In the genomic region with DNA sequence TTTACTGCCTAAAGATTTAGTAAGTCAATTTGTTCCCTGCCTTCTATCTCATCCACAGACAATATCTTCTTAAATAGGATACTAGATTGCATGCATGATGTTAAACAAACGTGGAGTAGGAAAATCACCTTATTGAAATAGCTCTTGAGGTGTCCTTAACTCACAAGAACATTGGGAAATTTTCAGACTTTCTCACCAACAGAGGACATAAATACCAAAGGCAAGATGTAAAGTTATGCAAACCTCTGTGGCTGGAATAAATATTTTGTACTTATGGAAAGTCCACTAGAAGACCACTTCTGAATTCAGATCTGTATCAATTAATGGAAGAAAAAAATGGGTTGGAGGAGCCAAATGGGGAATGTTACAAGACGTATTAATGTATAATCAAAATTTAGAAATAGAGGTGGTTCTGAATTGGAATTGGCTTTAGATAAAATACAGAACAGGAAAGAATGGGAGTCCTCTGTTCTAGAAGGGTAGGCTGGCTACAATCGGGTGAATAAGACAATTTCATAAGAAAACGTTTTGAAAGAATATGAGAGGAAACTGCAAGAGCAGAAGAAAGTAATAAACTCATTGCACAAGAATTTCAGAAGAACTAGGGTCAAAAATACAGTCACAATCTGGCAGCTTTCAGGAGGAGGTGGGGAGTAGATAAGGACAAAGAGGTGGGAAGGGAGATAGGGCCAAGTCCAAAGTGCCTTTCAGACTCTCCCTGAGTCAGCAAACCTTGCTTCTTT, we compare ENCODE assay signal across 16 cellular contexts.
A peak's percentile ranks its signal among the peaks of the same experiment; 100 is the strongest.
DNase-seq lines count a peak whose midpoint lies in the region; ATAC-seq and TF ChIP-seq lines count a peak whose summit lies in the region.
"Had no signal": no experiment of that assay in that cellular context is flagged by ENCODE, and none has a peak within 500 bp of the region (broad histone marks: within the 10 kb centered on the region; RNA-seq: fewer than 3 reads in every experiment).

No MANE protein-coding gene starts in this region.

- H3K4me3 ChIP-seq in coronary artery (peak overlapping the region; percentile 11), mucosa of descending colon (no peak overlapping the region), dorsolateral prefrontal cortex (no peak overlapping the region)
- H3K4me3 ChIP-seq: vagina had no signal

- no peaks in the 10 kb centered on the region for H3K36me3 ChIP-seq in mucosa of descending colon (ENCODE audit: low read depth)
- H3K36me3 ChIP-seq: vagina had no signal

- peak; percentile 97 for ATAC-seq in mucosa of descending colon
- ATAC-seq in HG03135 (IDR thresholded peaks at IDR 0.05; ENCODE audit: unreplicated experiment): no peak

- peaks cover 13% of the 10 kb centered on the region for H3K4me1 ChIP-seq in mucosa of descending colon (ENCODE audit: low read depth)
- H3K4me1 ChIP-seq: vagina had no signal

- H3K27me3 ChIP-seq in dorsolateral prefrontal cortex: no peaks in the 10 kb centered on the region
- H3K27me3 ChIP-seq: vagina had no signal

- no peak for TF ChIP-seq CTCF in coronary artery (IDR thresholded peaks at IDR 0.05)
- TF ChIP-seq CTCF in mucosa of descending colon (IDR thresholded peaks at IDR 0.05): no peak
- no peak for TF ChIP-seq CTCF in dorsolateral prefrontal cortex (IDR thresholded peaks at IDR 0.05 in 54 of 56, conservative IDR thresholded peaks at IDR 0.05 in 2 of 56; ENCODE audit: low read depth in 1 of 56, partially characterized antibody in 56 of 56)

- peak overlapping the region; percentile 38 to 52 for H3K27ac ChIP-seq in coronary artery
- no peak overlapping the region for H3K27ac ChIP-seq in dorsolateral prefrontal cortex
- H3K27ac ChIP-seq: epithelial cell of prostate, vagina had no signal

- no peaks in the 10 kb centered on the region for H3K9me3 ChIP-seq in mucosa of descending colon
- H3K9me3 ChIP-seq: vagina had no signal

- DNase-seq in AG20443 (ENCODE audit: low spot score): peak; percentile 56
- DNase-seq in NCI-H226: peak; percentile 85
- DNase-seq in coronary artery (ENCODE audit: low spot score): no peak
- peak in 1 of 3 donors; percentile 44 for DNase-seq in mucosa of descending colon
- DNase-seq in cerebellar nuclear complex (lab: John Stamatoyannopoulos, UW): no peak
- DNase-seq in dorsolateral prefrontal cortex: no peak
- no peak for DNase-seq in activated CD8-positive, alpha-beta memory T cell treated with anti-CD3 and anti-CD28 coated beads, Interleukin-2, amount 50 U/mL, for 4 hours
- DNase-seq: activated CD4-positive, alpha-beta T cell treated with anti-CD3 and anti-CD28 coated beads, Interleukin-2, amount 50 U/mL, for 4 hours; activated naive CD8-positive, alpha-beta T cell treated with anti-CD3 and anti-CD28 coated beads for 36 hours; CD4-positive, CD25-positive, alpha-beta regulatory T cell; KG1; NCI-H526; posterior cingulate gyrus had no signal

- intact Hi-C loops in mucosa of descending colon (cut with DNase I, micrococcal nuclease): no loop called here
- intact Hi-C loops in dorsolateral prefrontal cortex (cut with DNase I): no loop called here

Comparison
In these comparisons a context has a peak if more than half of its experiments do, and no peak if none do; other contexts are left out.
1. DNase-seq: peak in AG20443 (single experiment) and NCI-H226 (single experiment); none in coronary artery (single experiment), cerebellar nuclear complex (0 of 2), dorsolateral prefrontal cortex (0 of 10) and activated CD8-positive, alpha-beta memory T cell treated with anti-CD3 and anti-CD28 coated beads, Interleukin-2, amount 50 U/mL, for 4 hours (single experiment).
2. H3K27ac ChIP-seq: peak in coronary artery (2 of 2); none in dorsolateral prefrontal cortex (0 of 59).